8 cellular contexts compared by ENCODE assay signal in genomic region chr5:9898319-9898718, GRCh38.
DNase-seq lines count a peak whose midpoint lies in the region; ATAC-seq and TF ChIP-seq lines count a peak whose summit lies in the region.

No MANE protein-coding gene starts in this region.

- H3K4me3 Mint-ChIP-seq in Caco-2 (ENCODE audit: unreplicated experiment) (no peak overlapping the region), immature natural killer cell (no peak overlapping the region)

- H3K36me3 Mint-ChIP-seq in Caco-2 (ENCODE audit: insufficient read depth, unreplicated experiment): no peaks in the 10 kb centered on the region
- H3K36me3 Mint-ChIP-seq in immature natural killer cell: no peaks in the 10 kb centered on the region

- WGBS in lung, 2 donors: 52 to 56% methylated on average over 4 of the region's 4 CpGs

- no peaks in the 10 kb centered on the region for H3K9me3 ChIP-seq in Caco-2
- H3K9me3 ChIP-seq in lung (ENCODE audit: control insufficient read depth in 2 of 2, insufficient read depth in 1 of 2, low read length in 1 of 2): no peaks in the 10 kb centered on the region

- no TSS peak for BruUV-seq in Caco-2 (replicated peaks; lab: Mats Ljungman, UMichigan)

- no peak overlapping the region for H3K27ac ChIP-seq in lung (ENCODE audit: low read depth in 1 of 2, low read length in 1 of 2)

- peak in 1 of 2 experiments; percentile 49 for DNase-seq in Caco-2
- peak; percentile 19 for DNase-seq in KBM-7
- DNase-seq in astrocyte of the hippocampus (ENCODE audit: low read depth, low spot score): peak; percentile 54
- DNase-seq in lung (ENCODE audit: low spot score): peak; percentile 30
- no peak for DNase-seq in immature natural killer cell

- intact Hi-C loops in Caco-2 (cut with micrococcal nuclease; ENCODE audit: unreplicated experiment): loop anchor here (1.0 to 5.0 kb wide), 3 partner anchors 234 to 334 kb away; no protein-coding TSS in a partner anchor

- in situ Hi-C loops in KBM-7 (cut with MboI; ENCODE audit: low pct_unique_long_range_greater_than_20kb, low sequenced_read_pairs): no loop called here

- H3K4me1 ChIP-seq in Caco-2 (no peaks in the 10 kb centered on the region), lung (ENCODE audit: control insufficient read depth in 2 of 2, insufficient read depth in 2 of 2, low read length in 2 of 2) (no peaks in the 10 kb centered on the region)

- H3K4me3 ChIP-seq in Caco-2 (ENCODE audit: low read depth, low read length): no peak overlapping the region
- no peak overlapping the region for H3K4me3 ChIP-seq in lung

- no peaks in the 10 kb centered on the region for H3K27me3 ChIP-seq in Caco-2 (replicated peaks; ENCODE audit: control insufficient read depth, insufficient read depth, low read length)
- no peaks in the 10 kb centered on the region for H3K27me3 ChIP-seq in lung (ENCODE audit: control insufficient read depth, insufficient read depth)

- H3K36me3 ChIP-seq in Caco-2 (ENCODE audit: control insufficient read depth, insufficient read depth, low read length) (no peaks in the 10 kb centered on the region), lung (ENCODE audit: control insufficient read depth in 2 of 2, insufficient read depth in 2 of 2, low read length in 2 of 2) (no peaks in the 10 kb centered on the region)

- POLR2A ChIA-PET in Caco-2 (lab: Charles Lee): no interaction called here

- H3K27me3 Mint-ChIP-seq in Caco-2 (ENCODE audit: insufficient read depth, unreplicated experiment): no peaks in the 10 kb centered on the region
- H3K27me3 Mint-ChIP-seq in immature natural killer cell (ENCODE audit: low read depth in 3 of 3): no peaks in the 10 kb centered on the region

- H3K9me3 Mint-ChIP-seq in Caco-2 (ENCODE audit: unreplicated experiment) (no peaks in the 10 kb centered on the region), immature natural killer cell (peaks cover 0 to 24% (median 10%) of the 10 kb centered on the region in 6 donors)

- ATAC-seq in lung (ENCODE audit: insufficient read depth, low FRiP score) (no peak), GM18498 (IDR thresholded peaks at IDR 0.05; ENCODE audit: unreplicated experiment) (no peak), GM18858 (IDR thresholded peaks at IDR 0.05; ENCODE audit: unreplicated experiment) (no peak), HG03045 (IDR thresholded peaks at IDR 0.05; ENCODE audit: unreplicated experiment) (no peak)

- TF ChIP-seq CTCF in Caco-2 (IDR thresholded peaks at IDR 0.05; ENCODE audit: insufficient read depth in 1 of 2, low read depth in 1 of 2, low read length in 1 of 2, severe bottlenecking in 1 of 2, unreplicated experiment in 1 of 2): peak; percentile 55 to 76
- TF ChIP-seq CTCF in lung (IDR thresholded peaks at IDR 0.05; ENCODE audit: control extremely low read depth, extremely low read depth): no peak

- H3K4me1 Mint-ChIP-seq in Caco-2 (ENCODE audit: low read depth, unreplicated experiment) (no peaks in the 10 kb centered on the region), immature natural killer cell (no peaks in the 10 kb centered on the region)

- no peak overlapping the region for H3K27ac Mint-ChIP-seq in Caco-2 (ENCODE audit: unreplicated experiment)
- H3K27ac Mint-ChIP-seq in immature natural killer cell: no peak overlapping the region

- CTCF ChIA-PET in Caco-2 (lab: Charles Lee): interaction anchor here (1.0 to 1.3 kb wide), 2 partner anchors 132 to 235 kb away, joined by 3 to 4 read pairs; no protein-coding TSS in a partner anchor

Comparison
In these comparisons a context has a peak if more than half of its experiments do, and no peak if none do; other contexts are left out.
1. DNase-seq: peak in KBM-7 (single experiment), astrocyte of the hippocampus (single experiment) and lung (single experiment); none in immature natural killer cell (0 of 3).